25 cellular contexts compared by ENCODE assay signal in the genomic region with DNA sequence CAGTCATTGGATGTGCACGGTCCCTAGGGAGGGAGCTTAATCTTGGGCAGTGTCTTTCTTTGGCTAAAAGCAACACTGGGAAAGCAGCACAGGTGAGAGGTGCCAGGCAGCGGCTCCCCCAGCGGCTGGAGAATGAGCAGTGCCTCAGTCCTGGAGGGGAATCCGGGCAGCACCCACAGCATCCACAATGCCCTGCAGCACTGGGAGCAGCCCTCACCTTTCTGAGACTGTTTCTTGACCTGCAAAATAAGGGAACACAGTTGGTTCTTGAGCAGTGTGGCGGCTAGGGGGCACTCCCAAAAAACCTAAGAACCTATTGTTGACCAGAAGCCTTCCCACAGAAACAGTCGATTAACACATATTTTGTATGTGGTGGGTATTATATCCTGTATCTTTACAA.
"Had no signal": no experiment of that assay in that cellular context is flagged by ENCODE, and none has a peak within 500 bp of the region (broad histone marks: within the 10 kb centered on the region; RNA-seq: fewer than 3 reads in every experiment).

No MANE protein-coding gene starts in this region.

- H3K27ac ChIP-seq: brain microvascular endothelial cell, cardiac muscle cell, Peyer's patch had no signal

- DNase-seq: activated CD4-positive, alpha-beta T cell treated with anti-CD3 and anti-CD28 coated beads for 4 hours; activated CD8-positive, alpha-beta memory T cell treated with anti-CD3 and anti-CD28 coated beads, Interleukin-2, amount 50 U/mL, for 4 hours; activated CD8-positive, alpha-beta T cell treated with anti-CD3 and anti-CD28 coated beads for 36 hours; activated gamma-delta T cell treated with Interleukin-2 at 50 U/mL for 16 hours; activated naive CD4-positive, alpha-beta T cell treated with anti-CD3 and anti-CD28 coated beads, Interleukin-2, amount 10 ng/mL, durations not matched to agents 7 days and 5 days; activated naive CD8-positive, alpha-beta T cell treated with anti-CD3 and anti-CD28 coated beads for 36 hours; activated T-cell treated with anti-CD3 and anti-CD28 coated beads, Interleukin-2, amount 50 U/mL, for 72 hours; brain microvascular endothelial cell; Kasumi-1; KBM-7; NCI-H1105 treated with DMSO at 0.1 percent for 48 hours; NCI-H1436 treated with DMSO at 0.1 percent for 48 hours; NCI-H187 treated with DMSO at 0.1 percent for 48 hours; NCI-H2081 treated with DMSO at 0.1 percent for 48 hours; NCI-H446; NCI-H524; NCI-H748 treated with DMSO at 0.1 percent for 48 hours; OCI-M1; Peyer's patch; SHP77 treated with DMSO at 0.1 percent for 48 hours; T-helper 17 cell; T-helper 9 cell had no signal

- H3K4me3 ChIP-seq: cardiac muscle cell, Peyer's patch had no signal

- H3K4me1 ChIP-seq: Peyer's patch had no signal

- H3K27ac Mint-ChIP-seq: activated CD8-positive, alpha-beta T cell treated with anti-CD3 and anti-CD28 coated beads for 36 hours; activated naive CD4-positive, alpha-beta T cell treated with anti-CD3 and anti-CD28 coated beads, Interleukin-2, amount 10 ng/mL, durations not matched to agents 7 days and 5 days; activated naive CD8-positive, alpha-beta T cell treated with anti-CD3 and anti-CD28 coated beads for 36 hours; activated T-cell treated with anti-CD3 and anti-CD28 coated beads, Interleukin-2, amount 50 U/mL, for 72 hours; activated T-helper 2 cell treated with anti-CD3 and anti-CD28 coated beads, Interferon-gamma antibody, Interleukin-2, Interleukin-4, amounts not matched to agents 10 μg/mL and 5 μg/mL and 100 μg/mL, durations not matched to agents 14 hours and 24 hours and 36 hours; T-helper 17 cell had no signal

- H3K9me3 ChIP-seq: Peyer's patch had no signal

- H3K4me3 Mint-ChIP-seq: activated CD8-positive, alpha-beta T cell treated with anti-CD3 and anti-CD28 coated beads for 36 hours; activated naive CD4-positive, alpha-beta T cell treated with anti-CD3 and anti-CD28 coated beads, Interleukin-2, amount 10 ng/mL, durations not matched to agents 7 days and 5 days; activated naive CD8-positive, alpha-beta T cell treated with anti-CD3 and anti-CD28 coated beads for 36 hours; activated T-cell treated with anti-CD3 and anti-CD28 coated beads, Interleukin-2, amount 50 U/mL, for 72 hours; T-helper 17 cell had no signal

- H3K36me3 ChIP-seq: brain microvascular endothelial cell, cardiac muscle cell, Peyer's patch had no signal

- H3K27me3 ChIP-seq: brain microvascular endothelial cell, cardiac muscle cell, Peyer's patch had no signal

- ATAC-seq: activated CD4-positive, CD25-positive, alpha-beta regulatory T cell treated with anti-CD3 and anti-CD28 coated beads, Interleukin-2, amount 50 U/mL, for 24 hours; activated CD8-positive, alpha-beta T cell treated with anti-CD3 and anti-CD28 coated beads for 36 hours; activated T-cell treated with anti-CD3 and anti-CD28 coated beads, Interleukin-2, amount 50 U/mL, for 72 hours; T-helper 17 cell had no signal

- H3K4me1 Mint-ChIP-seq: activated naive CD4-positive, alpha-beta T cell treated with anti-CD3 and anti-CD28 coated beads, Interleukin-2, amount 10 ng/mL, durations not matched to agents 7 days and 5 days; activated naive CD8-positive, alpha-beta T cell treated with anti-CD3 and anti-CD28 coated beads for 36 hours; T-helper 17 cell had no signal

- H3K36me3 Mint-ChIP-seq: activated naive CD4-positive, alpha-beta T cell treated with anti-CD3 and anti-CD28 coated beads, Interleukin-2, amount 10 ng/mL, durations not matched to agents 7 days and 5 days; activated naive CD8-positive, alpha-beta T cell treated with anti-CD3 and anti-CD28 coated beads for 36 hours had no signal

- H3K27me3 Mint-ChIP-seq: activated naive CD8-positive, alpha-beta T cell treated with anti-CD3 and anti-CD28 coated beads for 36 hours had no signal

- H3K9me3 Mint-ChIP-seq: activated CD8-positive, alpha-beta T cell treated with anti-CD3 and anti-CD28 coated beads for 36 hours; activated naive CD4-positive, alpha-beta T cell treated with anti-CD3 and anti-CD28 coated beads, Interleukin-2, amount 10 ng/mL, durations not matched to agents 7 days and 5 days; activated naive CD8-positive, alpha-beta T cell treated with anti-CD3 and anti-CD28 coated beads for 36 hours; activated T-cell treated with anti-CD3 and anti-CD28 coated beads, Interleukin-2, amount 50 U/mL, for 72 hours; activated T-helper 2 cell treated with anti-CD3 and anti-CD28 coated beads, Interferon-gamma antibody, Interleukin-2, Interleukin-4, amounts not matched to agents 10 μg/mL and 5 μg/mL and 100 μg/mL, durations not matched to agents 14 hours and 24 hours and 36 hours had no signal
